In the genomic region with DNA sequence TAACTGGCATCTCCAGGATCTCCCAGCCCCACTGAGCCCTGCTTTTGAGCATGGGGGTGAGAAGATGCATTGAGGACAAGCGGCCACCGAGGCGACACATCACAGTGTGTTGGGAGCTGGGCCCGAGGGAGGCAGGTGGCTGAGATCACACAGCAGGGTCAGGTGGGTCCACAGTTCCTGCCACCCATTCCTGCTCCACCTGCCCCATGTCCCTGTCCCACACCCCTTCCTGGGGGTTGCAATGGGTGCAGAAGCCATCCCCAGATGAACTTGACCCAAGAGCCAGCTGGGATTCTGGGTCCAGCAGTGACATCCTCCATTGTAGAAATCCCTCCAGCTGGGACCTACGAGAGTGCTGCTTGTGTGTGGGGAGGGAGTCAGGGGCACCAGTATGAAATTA, we compare ENCODE assay signal across 15 cellular contexts. TPM values are rescaled to one million over a fixed set of nuclear protein-coding genes. Genes with fewer than 3 reads are reported as not detected.
DNase-seq lines count a peak whose midpoint lies in the region; ATAC-seq and TF ChIP-seq lines count a peak whose summit lies in the region.
"Had no signal": no experiment of that assay in that cellular context is flagged by ENCODE, and none has a peak within 500 bp of the region (broad histone marks: within the 10 kb centered on the region; RNA-seq: fewer than 3 reads in every experiment).

No MANE protein-coding gene starts in this region.

- 79% methylated on average over 5 of the region's 5 CpGs for WGBS in esophagus muscularis mucosa

- H3K9me3 ChIP-seq in ascending aorta (no peaks in the 10 kb centered on the region), esophagus muscularis mucosa (no peaks in the 10 kb centered on the region), muscle layer of duodenum (ENCODE audit: control insufficient read depth in 1 of 2, low read length in 2 of 2) (no peaks in the 10 kb centered on the region)

- H3K36me3 ChIP-seq in ascending aorta (peaks cover 4 to 7% of the 10 kb centered on the region in 2 donors), esophagus muscularis mucosa (peaks cover 0 to 26% (median 19%) of the 10 kb centered on the region in 4 donors), muscle layer of duodenum (ENCODE audit: control insufficient read depth in 1 of 2, insufficient read depth in 2 of 2, low read length in 2 of 2) (no peaks in the 10 kb centered on the region)

- no peaks in the 10 kb centered on the region for H3K9me3 Mint-ChIP-seq in type B pancreatic cell
- H3K9me3 Mint-ChIP-seq: IgD-negative memory B cell; stimulated activated naive CD8-positive, alpha-beta T cell treated with anti-CD3 and anti-CD28 coated beads, Interleukin-15, Interleukin-2, amounts not matched to agents 100 ng/mL and 50 ng/mL, for 24 hours had no signal

- TF ChIP-seq POLR2A in esophagus muscularis mucosa (IDR thresholded peaks at IDR 0.05; ENCODE audit: low read depth), result no peak

- H3K27ac Mint-ChIP-seq in type B pancreatic cell, result no peak overlapping the region
- H3K27ac Mint-ChIP-seq: stimulated activated naive CD8-positive, alpha-beta T cell treated with anti-CD3 and anti-CD28 coated beads, Interleukin-15, Interleukin-2, amounts not matched to agents 100 ng/mL and 50 ng/mL, for 24 hours had no signal

- TF ChIP-seq CTCF in ascending aorta (IDR thresholded peaks at IDR 0.05) (no peak), esophagus muscularis mucosa (IDR thresholded peaks at IDR 0.05) (no peak), type B pancreatic cell (conservative IDR thresholded peaks at IDR 0.05) (no peak), GM13977 (IDR thresholded peaks at IDR 0.05; ENCODE audit: extremely low read depth, insufficient read depth, missing control alignments) (no peak)

- H3K4me3 ChIP-seq in ascending aorta, result peak overlapping the region; percentile 62 to 75
- peak overlapping the region; percentile 60 to 66 (median 66) for H3K4me3 ChIP-seq in esophagus muscularis mucosa
- peak overlapping the region; percentile 57 to 67 for H3K4me3 ChIP-seq in muscle layer of duodenum (ENCODE audit: low read depth in 1 of 2, low read length in 2 of 2)

- H3K27me3 ChIP-seq in ascending aorta, result no peaks in the 10 kb centered on the region
- H3K27me3 ChIP-seq in esophagus muscularis mucosa, result no peaks in the 10 kb centered on the region
- no peaks in the 10 kb centered on the region for H3K27me3 ChIP-seq in muscle layer of duodenum (ENCODE audit: low read depth, low read length)

- H3K4me1 ChIP-seq in ascending aorta (peaks cover 17 to 36% of the 10 kb centered on the region in 2 donors), esophagus muscularis mucosa (peaks cover 65 to 98% (median 93%) of the 10 kb centered on the region in 4 donors), muscle layer of duodenum (ENCODE audit: control insufficient read depth in 1 of 2, insufficient read depth in 2 of 2, low read length in 2 of 2) (peaks cover 3 to 32% of the 10 kb centered on the region in 2 donors)

- intact Hi-C loops in ascending aorta (cut with DNase I) (no loop called here), esophagus muscularis mucosa (cut with DNase I) (no loop called here)

- peaks cover 12% of the 10 kb centered on the region for H3K27me3 Mint-ChIP-seq in type B pancreatic cell
- H3K27me3 Mint-ChIP-seq: IgD-negative memory B cell had no signal

- peaks cover 22% of the 10 kb centered on the region for H3K4me1 Mint-ChIP-seq in type B pancreatic cell (ENCODE audit: unreplicated experiment)

- H3K36me3 Mint-ChIP-seq in type B pancreatic cell, result no peaks in the 10 kb centered on the region
- H3K36me3 Mint-ChIP-seq: IgD-negative memory B cell had no signal

- DNase-seq in ascending aorta (ENCODE audit: low spot score in 2 of 2) (no peak), esophagus muscularis mucosa (ENCODE audit: extremely low spot score) (no peak), type B pancreatic cell (ENCODE audit: extremely low spot score, unreplicated experiment) (no peak), GM13977 (ENCODE audit: low spot score) (no peak), T-helper 2 cell (no peak)
- DNase-seq: activated CD4-positive, alpha-beta T cell treated with anti-CD3 and anti-CD28 coated beads, Interleukin-2, amount 50 U/mL, for 48 hours; NCI-H1417; NCI-H510A; RPMI8226; T-helper 9 cell had no signal

- ATAC-seq in HG02623 (IDR thresholded peaks at IDR 0.05; ENCODE audit: unreplicated experiment), result no peak

- in situ Hi-C loops in GM13977 (cut with MboI; ENCODE audit: low pct_unique_long_range_greater_than_20kb, low sequenced_read_pairs, unreplicated experiment), result no loop called here

- H3K4me3 Mint-ChIP-seq in type B pancreatic cell, result peak overlapping the region; percentile 25
- H3K4me3 Mint-ChIP-seq: stimulated activated naive CD8-positive, alpha-beta T cell treated with anti-CD3 and anti-CD28 coated beads, Interleukin-15, Interleukin-2, amounts not matched to agents 100 ng/mL and 50 ng/mL, for 24 hours had no signal

- no peak for TF ChIP-seq EP300 in esophagus muscularis mucosa (IDR thresholded peaks at IDR 0.05)

- H3K27ac ChIP-seq in ascending aorta (peak overlapping the region; percentile 86 to 88), esophagus muscularis mucosa (replicated peaks in 1 of 4) (peak overlapping the region; percentile 80 to 93 (median 87)), muscle layer of duodenum (ENCODE audit: low read length) (no peak overlapping the region)
- H3K27ac ChIP-seq: epithelial cell of prostate had no signal

RNA-seq across cellular contexts. Expression of gene TGM2, which starts 1.0 kb away (rescaled TPM):
- total RNA-seq in ascending aorta, result 529 TPM
- 100 to 1,000 TPM; 170 to 385 (median 212) TPM for total RNA-seq in esophagus muscularis mucosa
- 28.6 and 31.7 TPM in 2 replicates for total RNA-seq in type B pancreatic cell (ENCODE audit: low replicate concordance)
